Comparison of ENCODE assay signal across 2 cellular contexts in the genomic region with DNA sequence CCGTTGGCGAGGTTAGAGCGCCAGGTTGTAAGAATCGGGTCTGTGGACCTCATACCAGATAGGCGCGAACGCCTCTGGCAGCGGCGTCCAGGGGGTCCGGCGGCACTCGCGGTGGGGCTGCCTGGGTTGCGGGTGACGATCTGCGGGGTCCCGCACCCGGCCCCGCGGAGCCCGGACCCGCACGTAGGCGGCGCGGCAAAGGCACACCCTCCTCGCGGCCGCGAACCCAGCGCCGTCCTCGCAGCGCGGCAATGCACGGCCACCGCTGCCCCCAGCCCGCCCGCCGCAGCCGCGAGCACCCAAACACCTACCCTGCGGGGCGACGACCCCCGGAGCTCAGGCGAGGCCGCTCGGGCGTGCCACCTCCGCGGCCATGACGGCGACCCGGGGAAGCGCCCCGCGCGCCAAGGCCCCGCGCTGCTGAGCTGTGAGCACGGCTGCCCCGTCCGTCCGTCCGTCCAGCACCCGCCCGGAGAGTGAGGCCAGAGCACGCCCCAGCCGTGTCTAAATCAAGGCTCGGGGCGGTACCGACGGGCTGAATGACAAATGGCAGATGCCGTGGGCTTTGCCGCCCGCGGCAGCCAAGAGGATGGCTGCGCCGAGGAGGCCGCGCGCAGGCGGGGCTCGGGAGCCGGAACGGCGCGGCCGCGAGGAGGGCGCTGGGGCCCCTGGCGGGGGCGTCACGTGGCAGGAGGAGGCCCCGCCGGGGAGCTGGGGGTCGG.
TF ChIP-seq lines count a peak whose summit lies in the region.

A gene with protein sequence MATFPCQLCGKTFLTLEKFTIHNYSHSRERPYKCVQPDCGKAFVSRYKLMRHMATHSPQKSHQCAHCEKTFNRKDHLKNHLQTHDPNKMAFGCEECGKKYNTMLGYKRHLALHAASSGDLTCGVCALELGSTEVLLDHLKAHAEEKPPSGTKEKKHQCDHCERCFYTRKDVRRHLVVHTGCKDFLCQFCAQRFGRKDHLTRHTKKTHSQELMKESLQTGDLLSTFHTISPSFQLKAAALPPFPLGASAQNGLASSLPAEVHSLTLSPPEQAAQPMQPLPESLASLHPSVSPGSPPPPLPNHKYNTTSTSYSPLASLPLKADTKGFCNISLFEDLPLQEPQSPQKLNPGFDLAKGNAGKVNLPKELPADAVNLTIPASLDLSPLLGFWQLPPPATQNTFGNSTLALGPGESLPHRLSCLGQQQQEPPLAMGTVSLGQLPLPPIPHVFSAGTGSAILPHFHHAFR (minus strand): TSS at position 481 of the 722 bp plus-strand sequence. CDS start 60,123 bp downstream, outside the sequence.

TF ChIP-seq in WTC11, 78 proteins besides CTCF, POLR2A, EP300 and RAD21 (continued from another document and continues in another):
- no peak for TF ChIP-seq ZNF416 (CRISPR knock-in tag; IDR thresholded peaks at IDR 0.05)
- no peak for TF ChIP-seq FOXJ3 (CRISPR knock-in tag; IDR thresholded peaks at IDR 0.05; ENCODE audit: borderline replicate concordance)
- TF ChIP-seq, protein P1, sequence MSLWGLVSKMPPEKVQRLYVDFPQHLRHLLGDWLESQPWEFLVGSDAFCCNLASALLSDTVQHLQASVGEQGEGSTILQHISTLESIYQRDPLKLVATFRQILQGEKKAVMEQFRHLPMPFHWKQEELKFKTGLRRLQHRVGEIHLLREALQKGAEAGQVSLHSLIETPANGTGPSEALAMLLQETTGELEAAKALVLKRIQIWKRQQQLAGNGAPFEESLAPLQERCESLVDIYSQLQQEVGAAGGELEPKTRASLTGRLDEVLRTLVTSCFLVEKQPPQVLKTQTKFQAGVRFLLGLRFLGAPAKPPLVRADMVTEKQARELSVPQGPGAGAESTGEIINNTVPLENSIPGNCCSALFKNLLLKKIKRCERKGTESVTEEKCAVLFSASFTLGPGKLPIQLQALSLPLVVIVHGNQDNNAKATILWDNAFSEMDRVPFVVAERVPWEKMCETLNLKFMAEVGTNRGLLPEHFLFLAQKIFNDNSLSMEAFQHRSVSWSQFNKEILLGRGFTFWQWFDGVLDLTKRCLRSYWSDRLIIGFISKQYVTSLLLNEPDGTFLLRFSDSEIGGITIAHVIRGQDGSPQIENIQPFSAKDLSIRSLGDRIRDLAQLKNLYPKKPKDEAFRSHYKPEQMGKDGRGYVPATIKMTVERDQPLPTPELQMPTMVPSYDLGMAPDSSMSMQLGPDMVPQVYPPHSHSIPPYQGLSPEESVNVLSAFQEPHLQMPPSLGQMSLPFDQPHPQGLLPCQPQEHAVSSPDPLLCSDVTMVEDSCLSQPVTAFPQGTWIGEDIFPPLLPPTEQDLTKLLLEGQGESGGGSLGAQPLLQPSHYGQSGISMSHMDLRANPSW (CRISPR knock-in tag; conservative IDR thresholded peaks at IDR 0.05; ENCODE audit: low read depth), result no peak
- TF ChIP-seq ATF1 (CRISPR knock-in tag; IDR thresholded peaks at IDR 0.05), result no peak
- no peak for TF ChIP-seq MXD4 (CRISPR knock-in tag; IDR thresholded peaks at IDR 0.05; ENCODE audit: borderline replicate concordance)
- TF ChIP-seq, protein P2, sequence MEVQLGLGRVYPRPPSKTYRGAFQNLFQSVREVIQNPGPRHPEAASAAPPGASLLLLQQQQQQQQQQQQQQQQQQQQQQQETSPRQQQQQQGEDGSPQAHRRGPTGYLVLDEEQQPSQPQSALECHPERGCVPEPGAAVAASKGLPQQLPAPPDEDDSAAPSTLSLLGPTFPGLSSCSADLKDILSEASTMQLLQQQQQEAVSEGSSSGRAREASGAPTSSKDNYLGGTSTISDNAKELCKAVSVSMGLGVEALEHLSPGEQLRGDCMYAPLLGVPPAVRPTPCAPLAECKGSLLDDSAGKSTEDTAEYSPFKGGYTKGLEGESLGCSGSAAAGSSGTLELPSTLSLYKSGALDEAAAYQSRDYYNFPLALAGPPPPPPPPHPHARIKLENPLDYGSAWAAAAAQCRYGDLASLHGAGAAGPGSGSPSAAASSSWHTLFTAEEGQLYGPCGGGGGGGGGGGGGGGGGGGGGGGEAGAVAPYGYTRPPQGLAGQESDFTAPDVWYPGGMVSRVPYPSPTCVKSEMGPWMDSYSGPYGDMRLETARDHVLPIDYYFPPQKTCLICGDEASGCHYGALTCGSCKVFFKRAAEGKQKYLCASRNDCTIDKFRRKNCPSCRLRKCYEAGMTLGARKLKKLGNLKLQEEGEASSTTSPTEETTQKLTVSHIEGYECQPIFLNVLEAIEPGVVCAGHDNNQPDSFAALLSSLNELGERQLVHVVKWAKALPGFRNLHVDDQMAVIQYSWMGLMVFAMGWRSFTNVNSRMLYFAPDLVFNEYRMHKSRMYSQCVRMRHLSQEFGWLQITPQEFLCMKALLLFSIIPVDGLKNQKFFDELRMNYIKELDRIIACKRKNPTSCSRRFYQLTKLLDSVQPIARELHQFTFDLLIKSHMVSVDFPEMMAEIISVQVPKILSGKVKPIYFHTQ (CRISPR knock-in tag; IDR thresholded peaks at IDR 0.05), result no peak
- TF ChIP-seq, protein P3, sequence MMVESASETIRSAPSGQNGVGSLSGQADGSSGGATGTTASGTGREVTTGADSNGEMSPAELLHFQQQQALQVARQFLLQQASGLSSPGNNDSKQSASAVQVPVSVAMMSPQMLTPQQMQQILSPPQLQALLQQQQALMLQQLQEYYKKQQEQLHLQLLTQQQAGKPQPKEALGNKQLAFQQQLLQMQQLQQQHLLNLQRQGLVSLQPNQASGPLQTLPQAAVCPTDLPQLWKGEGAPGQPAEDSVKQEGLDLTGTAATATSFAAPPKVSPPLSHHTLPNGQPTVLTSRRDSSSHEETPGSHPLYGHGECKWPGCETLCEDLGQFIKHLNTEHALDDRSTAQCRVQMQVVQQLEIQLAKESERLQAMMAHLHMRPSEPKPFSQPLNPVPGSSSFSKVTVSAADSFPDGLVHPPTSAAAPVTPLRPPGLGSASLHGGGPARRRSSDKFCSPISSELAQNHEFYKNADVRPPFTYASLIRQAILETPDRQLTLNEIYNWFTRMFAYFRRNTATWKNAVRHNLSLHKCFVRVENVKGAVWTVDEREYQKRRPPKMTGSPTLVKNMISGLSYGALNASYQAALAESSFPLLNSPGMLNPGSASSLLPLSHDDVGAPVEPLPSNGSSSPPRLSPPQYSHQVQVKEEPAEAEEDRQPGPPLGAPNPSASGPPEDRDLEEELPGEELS (CRISPR knock-in tag; IDR thresholded peaks at IDR 0.05), result peak; percentile 54; the same call in 1 of the 2 replicates
- TF ChIP-seq SOX15 (CRISPR knock-in tag; IDR thresholded peaks at IDR 0.05), result no peak
- TF ChIP-seq TEAD1 (CRISPR knock-in tag; IDR thresholded peaks at IDR 0.05), result no peak
- TF ChIP-seq CREM (CRISPR knock-in tag; IDR thresholded peaks at IDR 0.05), result no peak
- no peak for TF ChIP-seq JUN (CRISPR knock-in tag; IDR thresholded peaks at IDR 0.05)
- TF ChIP-seq ZBTB21 (CRISPR knock-in tag; IDR thresholded peaks at IDR 0.05; ENCODE audit: borderline replicate concordance), result no peak
- TF ChIP-seq, protein P4, sequence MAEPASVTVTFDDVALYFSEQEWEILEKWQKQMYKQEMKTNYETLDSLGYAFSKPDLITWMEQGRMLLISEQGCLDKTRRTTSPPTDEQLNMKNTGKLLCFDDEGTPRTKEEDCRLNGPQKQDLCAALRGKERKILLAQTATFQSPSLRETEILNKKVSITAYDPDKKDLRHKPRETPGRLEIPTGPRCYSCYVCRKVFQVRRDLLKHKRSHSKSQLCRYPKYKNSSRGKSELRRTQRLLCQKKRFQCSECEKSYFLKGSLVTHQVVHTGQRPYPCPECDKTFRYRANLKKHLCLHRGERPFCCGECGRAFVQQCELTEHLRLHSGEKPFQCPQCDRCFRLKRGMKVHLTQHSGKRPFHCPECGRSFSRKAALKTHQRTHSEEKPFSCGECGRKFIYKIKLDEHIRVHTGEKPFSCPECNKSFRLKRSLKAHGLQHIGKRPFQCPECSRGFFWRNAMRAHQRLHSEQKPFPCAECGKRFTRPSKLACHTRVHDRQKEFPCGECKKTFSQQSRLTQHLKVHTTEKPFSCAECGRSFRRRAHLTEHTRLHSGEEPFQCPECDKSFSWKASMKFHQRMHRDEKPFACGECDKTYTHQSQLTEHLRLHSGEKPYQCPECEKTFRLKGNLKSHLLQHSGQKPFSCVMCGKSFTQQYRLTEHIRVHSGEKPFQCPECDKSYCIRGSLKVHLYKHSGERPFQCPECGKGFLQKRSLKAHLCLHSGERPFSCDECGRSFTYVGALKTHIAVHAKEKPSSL (CRISPR knock-in tag; conservative IDR thresholded peaks at IDR 0.05), result no peak

TF ChIP-seq in endothelial cell of umbilical vein, 7 proteins besides CTCF, POLR2A, EP300 and RAD21 (continued from another document):
- TF ChIP-seq JUN (IDR thresholded peaks at IDR 0.05; ENCODE audit: borderline replicate concordance, insufficient read depth, insufficient read length, low read depth) (no peak), GATA2 (IDR thresholded peaks at IDR 0.05; ENCODE audit: insufficient read depth, insufficient read length, low read depth, low read length) (no peak), POLR2AphosphoS5 (IDR thresholded peaks at IDR 0.05; ENCODE audit: insufficient read depth, low read depth, low read length) (peak; percentile 72), MYC (IDR thresholded peaks at IDR 0.05; ENCODE audit: low read depth, low read length) (no peak)
- TF ChIP-seq, protein P5, sequence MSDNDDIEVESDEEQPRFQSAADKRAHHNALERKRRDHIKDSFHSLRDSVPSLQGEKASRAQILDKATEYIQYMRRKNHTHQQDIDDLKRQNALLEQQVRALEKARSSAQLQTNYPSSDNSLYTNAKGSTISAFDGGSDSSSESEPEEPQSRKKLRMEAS (IDR thresholded peaks at IDR 0.05; ENCODE audit: insufficient read depth, insufficient read length), result no peak
